ENCODE assay signal across 11 cellular contexts in genomic region chr12:100926669-100927248, GRCh38.
DNase-seq lines count a peak whose midpoint lies in the region; ATAC-seq, FAIRE-seq and TF ChIP-seq lines count a peak whose summit lies in the region.
"Had no signal": no experiment of that assay in that cellular context is flagged by ENCODE, and none has a peak within 500 bp of the region (broad histone marks: within the 10 kb centered on the region; RNA-seq: fewer than 3 reads in every experiment).

No MANE protein-coding gene starts in this region.

- no peak overlapping the region for H3K27ac ChIP-seq in HCT116 (ENCODE audit: low read depth, low read length)
- H3K27ac ChIP-seq in WERI-Rb-1: no peak overlapping the region
- no peak overlapping the region for H3K27ac ChIP-seq in kidney (ENCODE audit: low read depth in 2 of 2, low read length in 2 of 2)
- no peak overlapping the region for H3K27ac ChIP-seq in gastrocnemius medialis
- H3K27ac ChIP-seq in ascending aorta: no peak overlapping the region

- DNase-seq in AG09309 (ENCODE audit: low read depth): no peak
- peak; percentile 48 for DNase-seq in HCT116 (ENCODE audit: low read depth, low spot score)
- DNase-seq in WERI-Rb-1: peak; percentile 51
- DNase-seq in kidney: no peak
- DNase-seq in gastrocnemius medialis: no peak
- no peak for DNase-seq in NCI-H1436 (lab: John Stamatoyannopoulos, UW)
- no peak for DNase-seq in occipital lobe (lab: John Stamatoyannopoulos, UW)
- DNase-seq in ascending aorta (ENCODE audit: low spot score in 2 of 2): no peak
- DNase-seq: activated CD4-positive, alpha-beta T cell treated with anti-CD3 and anti-CD28 coated beads for 48 hours; central memory CD4-positive, alpha-beta T cell; Kasumi-1 had no signal

- H3K4me3 ChIP-seq in AG09309 (ENCODE audit: control insufficient read depth, low read depth, low read length) (no peak overlapping the region), HCT116 (replicated peaks in 1 of 2; ENCODE audit: low read depth in 1 of 2, low read length in 2 of 2) (no peak overlapping the region), WERI-Rb-1 (ENCODE audit: low read depth, low read length) (no peak overlapping the region), kidney (ENCODE audit: low read length in 2 of 2) (no peak overlapping the region), gastrocnemius medialis (no peak overlapping the region), ascending aorta (no peak overlapping the region)

- ATAC-seq in HCT116 (peak; percentile 94), gastrocnemius medialis (no peak)

- CTCF ChIA-PET in HCT116 (lab: Charles Lee): interaction anchor here (1.0 to 1.3 kb wide), 4 partner anchors 10 to 400 kb away, joined by 3 to 7 read pairs (median 4); no protein-coding TSS in a partner anchor

- H3K4me1 ChIP-seq in HCT116 (ENCODE audit: control insufficient read depth in 1 of 2, insufficient read depth in 2 of 2, low read length in 2 of 2) (peaks cover 0 to 22% of the 10 kb centered on the region in 2 experiments; a peak in 2 of 4 replicates), kidney (ENCODE audit: control insufficient read depth in 1 of 2, insufficient read depth in 1 of 2, low read depth in 1 of 2, low read length in 2 of 2) (no peaks in the 10 kb centered on the region), gastrocnemius medialis (no peaks in the 10 kb centered on the region), ascending aorta (no peaks in the 10 kb centered on the region)

- H3K9me3 ChIP-seq in HCT116 (ENCODE audit: control insufficient read depth in 1 of 2, insufficient read depth in 1 of 2, low read depth in 1 of 2, low read length in 2 of 2): no peaks in the 10 kb centered on the region
- H3K9me3 ChIP-seq in WERI-Rb-1 (ENCODE audit: severe bottlenecking): no peaks in the 10 kb centered on the region
- H3K9me3 ChIP-seq in kidney (ENCODE audit: control insufficient read depth in 1 of 2, low read length in 2 of 2): no peaks in the 10 kb centered on the region
- no peaks in the 10 kb centered on the region for H3K9me3 ChIP-seq in gastrocnemius medialis
- no peaks in the 10 kb centered on the region for H3K9me3 ChIP-seq in ascending aorta

- no peak for TF ChIP-seq POLR2A in HCT116 (IDR thresholded peaks at IDR 0.05; ENCODE audit: borderline replicate concordance, extremely low read depth, insufficient read depth, insufficient read length)
- TF ChIP-seq POLR2A in gastrocnemius medialis (IDR thresholded peaks at IDR 0.05): no peak

- RAD21 ChIA-PET in HCT116 (lab: Charles Lee; ENCODE audit: low non-redundant PET in 1 of 2, low total read pairs in 2 of 2, uncharacterized antibody in 2 of 2, unreplicated experiment in 2 of 2): no interaction called here

- POLR2A ChIA-PET in HCT116 (lab: Charles Lee): no interaction called here

- H3K36me3 ChIP-seq in HCT116 (ENCODE audit: control insufficient read depth in 1 of 2, insufficient read depth in 2 of 2, low read length in 2 of 2) (no peaks in the 10 kb centered on the region), WERI-Rb-1 (no peaks in the 10 kb centered on the region), kidney (ENCODE audit: control insufficient read depth in 1 of 2, insufficient read depth in 2 of 2, low read length in 2 of 2) (no peaks in the 10 kb centered on the region), gastrocnemius medialis (no peaks in the 10 kb centered on the region), ascending aorta (no peaks in the 10 kb centered on the region)

- no peak overlapping the region for H3K4me2 ChIP-seq in HCT116 (ENCODE audit: low read length)

- no peak overlapping the region for H3K9ac ChIP-seq in HCT116 (ENCODE audit: low read length)
- H3K9ac ChIP-seq in kidney (ENCODE audit: low read length in 2 of 2): no peak overlapping the region

- BruUV-seq in HCT116 (replicated peaks; lab: Mats Ljungman, UMichigan): no TSS peak

- no peaks in the 10 kb centered on the region for H3K79me2 ChIP-seq in HCT116 (ENCODE audit: insufficient read depth, low read length)

- TF ChIP-seq RAD21 in HCT116 (IDR thresholded peaks at IDR 0.05; ENCODE audit: low read depth): peak; percentile 78

- in situ Hi-C loops in gastrocnemius medialis (cut with MboI; ENCODE audit: low sequenced_read_pairs in 4 of 4): no loop called here

- no peak overlapping the region for H2AFZ ChIP-seq in HCT116 (ENCODE audit: low read depth, low read length, poor library complexity, severe bottlenecking)

- no peak for FAIRE-seq in kidney (lab: Jason Lieb, UNC)

- H3K27me3 ChIP-seq in HCT116 (ENCODE audit: insufficient read depth, low read length): no peaks in the 10 kb centered on the region
- H3K27me3 ChIP-seq in WERI-Rb-1 (ENCODE audit: insufficient read depth, low read depth, severe bottlenecking): no peaks in the 10 kb centered on the region
- no peaks in the 10 kb centered on the region for H3K27me3 ChIP-seq in gastrocnemius medialis
- H3K27me3 ChIP-seq in ascending aorta: no peaks in the 10 kb centered on the region

- intact Hi-C loops in HCT116 (cut with micrococcal nuclease) (loop anchor here (1.0 kb wide), 1 partner anchor 397 kb away; no protein-coding TSS in a partner anchor), kidney (cut with DNase I) (no loop called here), gastrocnemius medialis (cut with DNase I; ENCODE audit: low total_unique reads) (no loop called here), ascending aorta (cut with DNase I) (no loop called here)

- TF ChIP-seq CTCF in AG09309 (IDR thresholded peaks at IDR 0.05; ENCODE audit: control insufficient read depth, insufficient read depth, low read depth, low read length, missing control alignments): peak; percentile 61
- TF ChIP-seq CTCF in HCT116 (IDR thresholded peaks at IDR 0.05 in 2 of 3, conservative IDR thresholded peaks at IDR 0.05 in 1 of 3; ENCODE audit: borderline replicate concordance in 1 of 3, insufficient read depth in 1 of 3, low read depth in 2 of 3, low read length in 2 of 3): peak; percentile 53 to 70 (median 65); a peak in 5 of 6 replicates
- peak; percentile 52 for TF ChIP-seq CTCF in WERI-Rb-1 (IDR thresholded peaks at IDR 0.05; ENCODE audit: low read depth, low read length)
- peak; percentile 8 for TF ChIP-seq CTCF in kidney (IDR thresholded peaks at IDR 0.05; ENCODE audit: borderline replicate concordance, extremely low read depth, insufficient read depth)
- TF ChIP-seq CTCF in gastrocnemius medialis (IDR thresholded peaks at IDR 0.05 in 4 of 5, conservative IDR thresholded peaks at IDR 0.05 in 1 of 5): no peak
- TF ChIP-seq CTCF in ascending aorta (IDR thresholded peaks at IDR 0.05): no peak

- no peaks in the 10 kb centered on the region for H3K9me2 ChIP-seq in HCT116 (ENCODE audit: insufficient read depth)

- H4K20me1 ChIP-seq in HCT116 (ENCODE audit: insufficient read depth): no peaks in the 10 kb centered on the region

TF ChIP-seq in HCT116, 20 proteins besides CTCF, POLR2A, EP300 and RAD21:
- TF ChIP-seq, protein P1, sequence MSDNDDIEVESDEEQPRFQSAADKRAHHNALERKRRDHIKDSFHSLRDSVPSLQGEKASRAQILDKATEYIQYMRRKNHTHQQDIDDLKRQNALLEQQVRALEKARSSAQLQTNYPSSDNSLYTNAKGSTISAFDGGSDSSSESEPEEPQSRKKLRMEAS (IDR thresholded peaks at IDR 0.05): peak; percentile 47; the same call in 1 of the 2 replicates
- no peak for TF ChIP-seq ZFX (IDR thresholded peaks at IDR 0.05)
- 0 out of 2 replicates have a peak, but pooled peaks have one; percentile 25 for TF ChIP-seq CBX3 (IDR thresholded peaks at IDR 0.05; ENCODE audit: low read depth)
- no peak for TF ChIP-seq SP1 (IDR thresholded peaks at IDR 0.05; ENCODE audit: low read depth)
- TF ChIP-seq JUND (IDR thresholded peaks at IDR 0.05): no peak

Comparison
In these comparisons a context has a peak if more than half of its experiments do, and no peak if none do; other contexts are left out.
1. DNase-seq: peak in HCT116 (single experiment) and WERI-Rb-1 (single experiment); none in AG09309 (single experiment), kidney (single experiment), gastrocnemius medialis (0 of 2), NCI-H1436 (single experiment), occipital lobe (single experiment) and ascending aorta (0 of 2).
2. CTCF ChIP-seq: peak in AG09309 (single experiment), HCT116 (3 of 3), WERI-Rb-1 (single experiment) and kidney (single experiment); none in gastrocnemius medialis (0 of 5) and ascending aorta (0 of 3).